ENCODE assay signal across 1 cellular context in the genomic region with DNA sequence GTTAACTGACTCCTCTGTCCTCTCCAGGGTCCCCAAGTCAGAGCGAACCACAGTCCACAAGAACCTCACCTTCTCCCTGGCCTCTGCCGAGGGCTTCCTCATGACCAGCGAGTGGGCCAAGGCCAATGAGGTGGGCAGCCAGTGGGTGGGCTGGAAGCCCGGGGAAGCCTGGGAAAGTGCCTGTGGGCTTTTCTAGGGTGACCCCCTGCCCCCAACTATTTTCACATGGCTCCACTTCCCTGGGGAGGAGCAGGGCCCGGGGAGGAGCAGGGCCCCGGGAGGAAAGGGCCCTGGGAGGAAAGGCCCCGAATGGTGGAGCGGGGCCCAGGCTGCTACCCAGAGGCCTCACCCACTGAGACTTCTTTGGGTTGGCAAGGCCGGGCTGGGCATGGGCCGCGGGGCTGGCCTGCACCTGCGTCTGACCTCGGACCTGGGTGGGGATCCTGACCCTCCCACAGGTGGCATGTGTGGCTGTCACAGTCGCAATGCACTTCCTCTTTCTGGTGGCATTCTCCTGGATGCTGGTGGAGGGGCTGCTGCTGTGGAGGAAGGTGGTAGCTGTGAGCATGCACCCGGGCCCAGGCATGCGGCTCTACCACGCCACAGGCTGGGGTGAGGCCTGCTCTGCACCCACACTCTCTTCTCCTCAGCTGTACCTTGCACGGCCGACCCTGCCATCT.
TF ChIP-seq lines count a peak whose summit lies in the region.

No MANE protein-coding gene starts in this region.

TF ChIP-seq in WTC11, 78 proteins besides CTCF, POLR2A, EP300 and RAD21 (continued from another document):
- TF ChIP-seq, protein P1, sequence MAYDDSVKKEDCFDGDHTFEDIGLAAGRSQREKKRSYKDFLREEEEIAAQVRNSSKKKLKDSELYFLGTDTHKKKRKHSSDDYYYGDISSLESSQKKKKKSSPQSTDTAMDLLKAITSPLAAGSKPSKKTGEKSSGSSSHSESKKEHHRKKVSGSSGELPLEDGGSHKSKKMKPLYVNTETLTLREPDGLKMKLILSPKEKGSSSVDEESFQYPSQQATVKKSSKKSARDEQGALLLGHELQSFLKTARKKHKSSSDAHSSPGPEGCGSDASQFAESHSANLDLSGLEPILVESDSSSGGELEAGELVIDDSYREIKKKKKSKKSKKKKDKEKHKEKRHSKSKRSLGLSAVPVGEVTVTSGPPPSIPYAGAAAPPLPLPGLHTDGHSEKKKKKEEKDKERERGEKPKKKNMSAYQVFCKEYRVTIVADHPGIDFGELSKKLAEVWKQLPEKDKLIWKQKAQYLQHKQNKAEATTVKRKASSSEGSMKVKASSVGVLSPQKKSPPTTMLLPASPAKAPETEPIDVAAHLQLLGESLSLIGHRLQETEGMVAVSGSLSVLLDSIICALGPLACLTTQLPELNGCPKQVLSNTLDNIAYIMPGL (CRISPR knock-in tag; IDR thresholded peaks at IDR 0.05), result no peak
- TF ChIP-seq, protein P2, sequence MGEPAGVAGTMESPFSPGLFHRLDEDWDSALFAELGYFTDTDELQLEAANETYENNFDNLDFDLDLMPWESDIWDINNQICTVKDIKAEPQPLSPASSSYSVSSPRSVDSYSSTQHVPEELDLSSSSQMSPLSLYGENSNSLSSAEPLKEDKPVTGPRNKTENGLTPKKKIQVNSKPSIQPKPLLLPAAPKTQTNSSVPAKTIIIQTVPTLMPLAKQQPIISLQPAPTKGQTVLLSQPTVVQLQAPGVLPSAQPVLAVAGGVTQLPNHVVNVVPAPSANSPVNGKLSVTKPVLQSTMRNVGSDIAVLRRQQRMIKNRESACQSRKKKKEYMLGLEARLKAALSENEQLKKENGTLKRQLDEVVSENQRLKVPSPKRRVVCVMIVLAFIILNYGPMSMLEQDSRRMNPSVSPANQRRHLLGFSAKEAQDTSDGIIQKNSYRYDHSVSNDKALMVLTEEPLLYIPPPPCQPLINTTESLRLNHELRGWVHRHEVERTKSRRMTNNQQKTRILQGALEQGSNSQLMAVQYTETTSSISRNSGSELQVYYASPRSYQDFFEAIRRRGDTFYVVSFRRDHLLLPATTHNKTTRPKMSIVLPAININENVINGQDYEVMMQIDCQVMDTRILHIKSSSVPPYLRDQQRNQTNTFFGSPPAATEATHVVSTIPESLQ (CRISPR knock-in tag; IDR thresholded peaks at IDR 0.05), result no peak
- TF ChIP-seq E2F4 (CRISPR knock-in tag; IDR thresholded peaks at IDR 0.05; ENCODE audit: borderline replicate concordance, low read depth) (no peak), ZNF232 (CRISPR knock-in tag; IDR thresholded peaks at IDR 0.05) (no peak), ZNF317 (CRISPR knock-in tag; IDR thresholded peaks at IDR 0.05; ENCODE audit: borderline replicate concordance, low read depth) (no peak), ZNF219 (CRISPR knock-in tag; IDR thresholded peaks at IDR 0.05; ENCODE audit: borderline replicate concordance) (no peak), ELF4 (CRISPR knock-in tag; IDR thresholded peaks at IDR 0.05; ENCODE audit: low read depth) (no peak), PRRX2 (CRISPR knock-in tag; IDR thresholded peaks at IDR 0.05) (no peak), ATF1 (CRISPR knock-in tag; IDR thresholded peaks at IDR 0.05) (no peak), FOXJ3 (CRISPR knock-in tag; IDR thresholded peaks at IDR 0.05; ENCODE audit: borderline replicate concordance) (no peak), ZNF512 (CRISPR knock-in tag; IDR thresholded peaks at IDR 0.05; ENCODE audit: borderline replicate concordance) (no peak), CREM (CRISPR knock-in tag; IDR thresholded peaks at IDR 0.05) (no peak), CREB1 (CRISPR knock-in tag; IDR thresholded peaks at IDR 0.05) (no peak), ZNF263 (CRISPR knock-in tag; IDR thresholded peaks at IDR 0.05; ENCODE audit: low read depth) (no peak), JAZF1 (CRISPR knock-in tag; IDR thresholded peaks at IDR 0.05) (no peak), JUN (CRISPR knock-in tag; IDR thresholded peaks at IDR 0.05) (no peak)
